In genomic region chr17:64145751-64146417, GRCh38 we compare ENCODE assay signal across 1 cellular context.
TF ChIP-seq lines count a peak whose summit lies in the region.

No MANE protein-coding gene starts in this region.

TF ChIP-seq in HepG2, 621 proteins besides CTCF, POLR2A, EP300 and RAD21 (continued from another document and continues in another):
- TF ChIP-seq, protein P1, sequence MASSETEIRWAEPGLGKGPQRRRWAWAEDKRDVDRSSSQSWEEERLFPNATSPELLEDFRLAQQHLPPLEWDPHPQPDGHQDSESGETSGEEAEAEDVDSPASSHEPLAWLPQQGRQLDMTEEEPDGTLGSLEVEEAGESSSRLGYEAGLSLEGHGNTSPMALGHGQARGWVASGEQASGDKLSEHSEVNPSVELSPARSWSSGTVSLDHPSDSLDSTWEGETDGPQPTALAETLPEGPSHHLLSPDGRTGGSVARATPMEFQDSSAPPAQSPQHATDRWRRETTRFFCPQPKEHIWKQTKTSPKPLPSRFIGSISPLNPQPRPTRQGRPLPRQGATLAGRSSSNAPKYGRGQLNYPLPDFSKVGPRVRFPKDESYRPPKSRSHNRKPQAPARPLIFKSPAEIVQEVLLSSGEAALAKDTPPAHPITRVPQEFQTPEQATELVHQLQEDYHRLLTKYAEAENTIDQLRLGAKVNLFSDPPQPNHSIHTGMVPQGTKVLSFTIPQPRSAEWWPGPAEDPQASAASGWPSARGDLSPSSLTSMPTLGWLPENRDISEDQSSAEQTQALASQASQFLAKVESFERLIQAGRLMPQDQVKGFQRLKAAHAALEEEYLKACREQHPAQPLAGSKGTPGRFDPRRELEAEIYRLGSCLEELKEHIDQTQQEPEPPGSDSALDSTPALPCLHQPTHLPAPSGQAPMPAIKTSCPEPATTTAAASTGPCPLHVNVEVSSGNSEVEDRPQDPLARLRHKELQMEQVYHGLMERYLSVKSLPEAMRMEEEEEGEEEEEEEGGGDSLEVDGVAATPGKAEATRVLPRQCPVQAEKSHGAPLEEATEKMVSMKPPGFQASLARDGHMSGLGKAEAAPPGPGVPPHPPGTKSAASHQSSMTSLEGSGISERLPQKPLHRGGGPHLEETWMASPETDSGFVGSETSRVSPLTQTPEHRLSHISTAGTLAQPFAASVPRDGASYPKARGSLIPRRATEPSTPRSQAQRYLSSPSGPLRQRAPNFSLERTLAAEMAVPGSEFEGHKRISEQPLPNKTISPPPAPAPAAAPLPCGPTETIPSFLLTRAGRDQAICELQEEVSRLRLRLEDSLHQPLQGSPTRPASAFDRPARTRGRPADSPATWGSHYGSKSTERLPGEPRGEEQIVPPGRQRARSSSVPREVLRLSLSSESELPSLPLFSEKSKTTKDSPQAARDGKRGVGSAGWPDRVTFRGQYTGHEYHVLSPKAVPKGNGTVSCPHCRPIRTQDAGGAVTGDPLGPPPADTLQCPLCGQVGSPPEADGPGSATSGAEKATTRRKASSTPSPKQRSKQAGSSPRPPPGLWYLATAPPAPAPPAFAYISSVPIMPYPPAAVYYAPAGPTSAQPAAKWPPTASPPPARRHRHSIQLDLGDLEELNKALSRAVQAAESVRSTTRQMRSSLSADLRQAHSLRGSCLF (CRISPR knock-in tag; IDR thresholded peaks at IDR 0.05; ENCODE audit: borderline replicate concordance): peak; percentile 69
- TF ChIP-seq ZNF33B (CRISPR knock-in tag; IDR thresholded peaks at IDR 0.05): peak; percentile 84; the same call in 1 of the 2 replicates
- peak; percentile 60; the same call in 1 of the 2 replicates for TF ChIP-seq ZNF441 (CRISPR knock-in tag; IDR thresholded peaks at IDR 0.05; ENCODE audit: borderline replicate concordance)
- TF ChIP-seq TCF7 (IDR thresholded peaks at IDR 0.05; ENCODE audit: low read depth): no peak
- TF ChIP-seq SPEN (CRISPR knock-in tag; IDR thresholded peaks at IDR 0.05; ENCODE audit: low read depth): peak; percentile 97
- no peak for TF ChIP-seq ZNF10 (CRISPR knock-in tag; IDR thresholded peaks at IDR 0.05; ENCODE audit: borderline replicate concordance, low read depth)
- TF ChIP-seq ZNF83 (CRISPR knock-in tag; IDR thresholded peaks at IDR 0.05; ENCODE audit: borderline replicate concordance): peak; percentile 18; the same call in 1 of the 2 replicates
- TF ChIP-seq, protein P2, sequence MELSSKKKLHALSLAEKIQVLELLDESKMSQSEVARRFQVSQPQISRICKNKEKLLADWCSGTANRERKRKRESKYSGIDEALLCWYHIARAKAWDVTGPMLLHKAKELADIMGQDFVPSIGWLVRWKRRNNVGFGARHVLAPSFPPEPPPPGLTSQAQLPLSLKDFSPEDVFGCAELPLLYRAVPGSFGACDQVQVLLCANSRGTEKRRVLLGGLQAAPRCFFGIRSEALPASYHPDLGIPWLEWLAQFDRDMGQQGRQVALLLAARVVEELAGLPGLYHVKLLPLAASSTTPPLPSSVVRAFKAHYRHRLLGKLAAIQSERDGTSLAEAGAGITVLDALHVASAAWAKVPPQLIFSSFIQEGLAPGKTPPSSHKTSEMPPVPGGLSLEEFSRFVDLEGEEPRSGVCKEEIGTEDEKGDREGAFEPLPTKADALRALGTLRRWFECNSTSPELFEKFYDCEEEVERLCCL (CRISPR knock-in tag; IDR thresholded peaks at IDR 0.05; ENCODE audit: borderline replicate concordance): no peak; the same call in 1 of the 2 replicates
- TF ChIP-seq ZNF33A (CRISPR knock-in tag; IDR thresholded peaks at IDR 0.05; ENCODE audit: borderline replicate concordance): peak; percentile 99; the same call in 1 of the 2 replicates
- peak; percentile 62; the same call in 1 of the 2 replicates for TF ChIP-seq GMEB2 (CRISPR knock-in tag; IDR thresholded peaks at IDR 0.05; ENCODE audit: low read depth)
- peak; percentile 60 for TF ChIP-seq FOXA3 (CRISPR knock-in tag; IDR thresholded peaks at IDR 0.05)
- 0 out of 2 replicates have a peak, but pooled peaks have one; percentile 17 for TF ChIP-seq ZNF564 (CRISPR knock-in tag; IDR thresholded peaks at IDR 0.05)
- peak; percentile 94 for TF ChIP-seq NKX3-1 (CRISPR knock-in tag; IDR thresholded peaks at IDR 0.05)
- peak; percentile 85; the same call in 1 of the 2 replicates for TF ChIP-seq ZNF101 (CRISPR knock-in tag; IDR thresholded peaks at IDR 0.05; ENCODE audit: borderline replicate concordance, low read depth)
- TF ChIP-seq PTBP1 (IDR thresholded peaks at IDR 0.05; ENCODE audit: low read depth, low read length, poor library complexity, severe bottlenecking): peak; percentile 69
- TF ChIP-seq HMGA1 (CRISPR knock-in tag; conservative IDR thresholded peaks at IDR 0.05): no peak
- TF ChIP-seq HDAC2 (CRISPR knock-in tag; IDR thresholded peaks at IDR 0.05): peak; percentile 90
- no peak; the same call in 1 of the 2 replicates for TF ChIP-seq NFE2L2 (IDR thresholded peaks at IDR 0.05; ENCODE audit: low read length)
- peak; percentile 85; the same call in 1 of the 2 replicates for TF ChIP-seq PCBP1 (IDR thresholded peaks at IDR 0.05; ENCODE audit: borderline replicate concordance, low read depth, low read length)
- TF ChIP-seq KIAA2018 (CRISPR knock-in tag; IDR thresholded peaks at IDR 0.05; ENCODE audit: borderline replicate concordance): peak; percentile 24; the same call in 1 of the 2 replicates
- peak; percentile 94 for TF ChIP-seq ZNF557 (CRISPR knock-in tag; IDR thresholded peaks at IDR 0.05)
- TF ChIP-seq SAFB2 (CRISPR knock-in tag; IDR thresholded peaks at IDR 0.05; ENCODE audit: borderline replicate concordance, low read depth): peak; percentile 97
- TF ChIP-seq POLR2AphosphoS5 (IDR thresholded peaks at IDR 0.05; ENCODE audit: low read depth, low read length): peak; percentile 100
- TF ChIP-seq ZFP37 (CRISPR knock-in tag; IDR thresholded peaks at IDR 0.05; ENCODE audit: borderline replicate concordance): no peak
- TF ChIP-seq MED8 (CRISPR knock-in tag; IDR thresholded peaks at IDR 0.05; ENCODE audit: insufficient replicate concordance): peak; percentile 96
- TF ChIP-seq, protein P3, sequence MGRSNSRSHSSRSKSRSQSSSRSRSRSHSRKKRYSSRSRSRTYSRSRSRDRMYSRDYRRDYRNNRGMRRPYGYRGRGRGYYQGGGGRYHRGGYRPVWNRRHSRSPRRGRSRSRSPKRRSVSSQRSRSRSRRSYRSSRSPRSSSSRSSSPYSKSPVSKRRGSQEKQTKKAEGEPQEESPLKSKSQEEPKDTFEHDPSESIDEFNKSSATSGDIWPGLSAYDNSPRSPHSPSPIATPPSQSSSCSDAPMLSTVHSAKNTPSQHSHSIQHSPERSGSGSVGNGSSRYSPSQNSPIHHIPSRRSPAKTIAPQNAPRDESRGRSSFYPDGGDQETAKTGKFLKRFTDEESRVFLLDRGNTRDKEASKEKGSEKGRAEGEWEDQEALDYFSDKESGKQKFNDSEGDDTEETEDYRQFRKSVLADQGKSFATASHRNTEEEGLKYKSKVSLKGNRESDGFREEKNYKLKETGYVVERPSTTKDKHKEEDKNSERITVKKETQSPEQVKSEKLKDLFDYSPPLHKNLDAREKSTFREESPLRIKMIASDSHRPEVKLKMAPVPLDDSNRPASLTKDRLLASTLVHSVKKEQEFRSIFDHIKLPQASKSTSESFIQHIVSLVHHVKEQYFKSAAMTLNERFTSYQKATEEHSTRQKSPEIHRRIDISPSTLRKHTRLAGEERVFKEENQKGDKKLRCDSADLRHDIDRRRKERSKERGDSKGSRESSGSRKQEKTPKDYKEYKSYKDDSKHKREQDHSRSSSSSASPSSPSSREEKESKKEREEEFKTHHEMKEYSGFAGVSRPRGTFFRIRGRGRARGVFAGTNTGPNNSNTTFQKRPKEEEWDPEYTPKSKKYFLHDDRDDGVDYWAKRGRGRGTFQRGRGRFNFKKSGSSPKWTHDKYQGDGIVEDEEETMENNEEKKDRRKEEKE (IDR thresholded peaks at IDR 0.05): no peak
- peak; percentile 67 for TF ChIP-seq ZNF770 (CRISPR knock-in tag; IDR thresholded peaks at IDR 0.05)
- TF ChIP-seq BRD4 (CRISPR knock-in tag; IDR thresholded peaks at IDR 0.05): peak; percentile 96
